ENCODE assay signal across 8 cellular contexts in the genomic region with DNA sequence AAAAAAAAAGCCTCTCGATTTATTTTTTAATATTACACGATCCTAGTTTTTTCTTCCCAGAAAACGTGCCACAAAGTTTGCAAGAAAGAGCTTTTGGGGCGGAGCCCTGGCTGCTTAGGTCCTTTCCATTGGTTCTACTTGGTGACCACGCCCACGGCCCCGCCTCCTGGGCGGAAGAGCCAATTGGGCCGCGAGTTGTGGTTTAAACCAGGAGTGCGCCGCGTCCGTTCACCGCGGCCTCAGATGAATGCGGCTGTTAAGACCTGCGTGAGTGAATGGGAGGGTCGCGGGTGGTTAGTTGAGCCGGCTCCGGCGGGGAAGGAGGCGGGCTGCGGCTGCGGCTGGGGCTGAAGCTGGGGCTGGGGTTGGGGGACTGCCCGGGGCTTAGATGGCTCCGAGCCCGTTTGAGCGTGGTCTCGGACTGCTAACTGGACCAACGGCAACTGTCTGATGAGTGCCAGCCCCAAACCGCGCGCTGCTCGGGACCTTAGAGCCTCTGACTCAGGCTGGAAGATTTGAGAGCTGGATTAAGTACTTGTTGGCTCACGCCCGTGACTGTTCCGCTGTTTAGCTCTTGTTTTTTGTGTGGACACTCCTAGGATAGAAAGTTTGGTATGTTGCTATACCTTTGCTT. TPM values are rescaled to one million over a fixed set of nuclear protein-coding genes. Genes with fewer than 3 reads are reported as not detected.
DNase-seq lines count a peak whose midpoint lies in the region; ATAC-seq and TF ChIP-seq lines count a peak whose summit lies in the region.

PTTG1 (plus strand) TSS at position 231 of the 634 bp plus-strand sequence. CDS start 458 bp downstream, outside the sequence.

- no peaks in the 10 kb centered on the region for H3K9me3 Mint-ChIP-seq in osteocyte (ENCODE audit: unreplicated experiment)

- peaks cover 21% of the 10 kb centered on the region for H3K4me1 ChIP-seq in thymus (ENCODE audit: control insufficient read depth, insufficient read depth, low read length)

- peak within 1 kb of the TSS; percentile 92 for H3K4me3 Mint-ChIP-seq in osteocyte (ENCODE audit: unreplicated experiment)

- no peaks in the 10 kb centered on the region for H3K27me3 Mint-ChIP-seq in osteocyte (ENCODE audit: unreplicated experiment)

- WGBS in thymus, result 1% methylated on average over 39 of the region's 39 CpGs

- TF ChIP-seq CTCF in osteocyte (IDR thresholded peaks at IDR 0.05), result no peak

- peak within 1 kb of the TSS; percentile 91 for H3K27ac Mint-ChIP-seq in osteocyte (ENCODE audit: unreplicated experiment)

- H3K4me1 Mint-ChIP-seq in osteocyte (ENCODE audit: unreplicated experiment), result peaks cover 66% of the 10 kb centered on the region

- ATAC-seq in HG02588 (IDR thresholded peaks at IDR 0.05; ENCODE audit: unreplicated experiment) (peak; percentile 71), SK-N-SH treated with all-trans-retinoic acid at 6 μM for 48 hours (peak; percentile 92)

- H3K36me3 Mint-ChIP-seq in osteocyte (ENCODE audit: unreplicated experiment), result no peaks in the 10 kb centered on the region

- H3K36me3 ChIP-seq in thymus (ENCODE audit: control insufficient read depth, insufficient read depth), result no peaks in the 10 kb centered on the region

- no peaks in the 10 kb centered on the region for H3K27me3 ChIP-seq in thymus (ENCODE audit: control insufficient read depth, insufficient read depth)

- peak within 1 kb of the TSS; percentile 44 for H3K27ac ChIP-seq in thymus (ENCODE audit: low read depth)

- DNase-seq in NCI-H1048 (lab: John Stamatoyannopoulos, UW), result peak; percentile 84
- DNase-seq in activated naive CD4-positive, alpha-beta T cell treated with anti-CD3 and anti-CD28 coated beads, Interleukin-2, amount 50 U/mL, for 16 hours, result peak; percentile 92
- DNase-seq in glomerular visceral epithelial cell (ENCODE audit: extremely low spot score), result peak; percentile 97
- peak; percentile 97 for DNase-seq in osteocyte (ENCODE audit: extremely low spot score, unreplicated experiment)

- H3K4me3 ChIP-seq in GM08714 (ENCODE audit: low read length) (peak within 1 kb of the TSS; percentile 91), thymus (ENCODE audit: low read length) (peak within 1 kb of the TSS; percentile 49)

- H3K9me3 ChIP-seq in thymus (ENCODE audit: control insufficient read depth), result no peaks in the 10 kb centered on the region

TF ChIP-seq in SK-N-SH treated with all-trans-retinoic acid at 6 μM for 48 hours, 23 proteins besides CTCF, POLR2A, EP300 and RAD21:
- TF ChIP-seq ZNF70 (CRISPR knock-in tag; IDR thresholded peaks at IDR 0.05), result no peak
- TF ChIP-seq ISL1 (CRISPR knock-in tag; IDR thresholded peaks at IDR 0.05), result no peak
- TF ChIP-seq, protein P1, sequence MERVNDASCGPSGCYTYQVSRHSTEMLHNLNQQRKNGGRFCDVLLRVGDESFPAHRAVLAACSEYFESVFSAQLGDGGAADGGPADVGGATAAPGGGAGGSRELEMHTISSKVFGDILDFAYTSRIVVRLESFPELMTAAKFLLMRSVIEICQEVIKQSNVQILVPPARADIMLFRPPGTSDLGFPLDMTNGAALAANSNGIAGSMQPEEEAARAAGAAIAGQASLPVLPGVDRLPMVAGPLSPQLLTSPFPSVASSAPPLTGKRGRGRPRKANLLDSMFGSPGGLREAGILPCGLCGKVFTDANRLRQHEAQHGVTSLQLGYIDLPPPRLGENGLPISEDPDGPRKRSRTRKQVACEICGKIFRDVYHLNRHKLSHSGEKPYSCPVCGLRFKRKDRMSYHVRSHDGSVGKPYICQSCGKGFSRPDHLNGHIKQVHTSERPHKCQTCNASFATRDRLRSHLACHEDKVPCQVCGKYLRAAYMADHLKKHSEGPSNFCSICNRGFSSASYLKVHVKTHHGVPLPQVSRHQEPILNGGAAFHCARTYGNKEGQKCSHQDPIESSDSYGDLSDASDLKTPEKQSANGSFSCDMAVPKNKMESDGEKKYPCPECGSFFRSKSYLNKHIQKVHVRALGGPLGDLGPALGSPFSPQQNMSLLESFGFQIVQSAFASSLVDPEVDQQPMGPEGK (CRISPR knock-in tag; IDR thresholded peaks at IDR 0.05; ENCODE audit: borderline replicate concordance), result no peak
- TF ChIP-seq ZNF565 (CRISPR knock-in tag; conservative IDR thresholded peaks at IDR 0.05; ENCODE audit: low read depth), result no peak
- TF ChIP-seq TOX (CRISPR knock-in tag; IDR thresholded peaks at IDR 0.05; ENCODE audit: borderline replicate concordance), result no peak
- no peak for TF ChIP-seq TCF4 (CRISPR knock-in tag; IDR thresholded peaks at IDR 0.05; ENCODE audit: borderline replicate concordance)
- no peak for TF ChIP-seq ZNF8 (CRISPR knock-in tag; IDR thresholded peaks at IDR 0.05)
- no peak for TF ChIP-seq OSR1 (CRISPR knock-in tag; IDR thresholded peaks at IDR 0.05)
- TF ChIP-seq PPARA (CRISPR knock-in tag; IDR thresholded peaks at IDR 0.05; ENCODE audit: borderline replicate concordance), result no peak
- TF ChIP-seq CREB5 (CRISPR knock-in tag; IDR thresholded peaks at IDR 0.05; ENCODE audit: low read depth), result no peak
- no peak for TF ChIP-seq SNAI2 (CRISPR knock-in tag; IDR thresholded peaks at IDR 0.05)
- TF ChIP-seq, protein P2, sequence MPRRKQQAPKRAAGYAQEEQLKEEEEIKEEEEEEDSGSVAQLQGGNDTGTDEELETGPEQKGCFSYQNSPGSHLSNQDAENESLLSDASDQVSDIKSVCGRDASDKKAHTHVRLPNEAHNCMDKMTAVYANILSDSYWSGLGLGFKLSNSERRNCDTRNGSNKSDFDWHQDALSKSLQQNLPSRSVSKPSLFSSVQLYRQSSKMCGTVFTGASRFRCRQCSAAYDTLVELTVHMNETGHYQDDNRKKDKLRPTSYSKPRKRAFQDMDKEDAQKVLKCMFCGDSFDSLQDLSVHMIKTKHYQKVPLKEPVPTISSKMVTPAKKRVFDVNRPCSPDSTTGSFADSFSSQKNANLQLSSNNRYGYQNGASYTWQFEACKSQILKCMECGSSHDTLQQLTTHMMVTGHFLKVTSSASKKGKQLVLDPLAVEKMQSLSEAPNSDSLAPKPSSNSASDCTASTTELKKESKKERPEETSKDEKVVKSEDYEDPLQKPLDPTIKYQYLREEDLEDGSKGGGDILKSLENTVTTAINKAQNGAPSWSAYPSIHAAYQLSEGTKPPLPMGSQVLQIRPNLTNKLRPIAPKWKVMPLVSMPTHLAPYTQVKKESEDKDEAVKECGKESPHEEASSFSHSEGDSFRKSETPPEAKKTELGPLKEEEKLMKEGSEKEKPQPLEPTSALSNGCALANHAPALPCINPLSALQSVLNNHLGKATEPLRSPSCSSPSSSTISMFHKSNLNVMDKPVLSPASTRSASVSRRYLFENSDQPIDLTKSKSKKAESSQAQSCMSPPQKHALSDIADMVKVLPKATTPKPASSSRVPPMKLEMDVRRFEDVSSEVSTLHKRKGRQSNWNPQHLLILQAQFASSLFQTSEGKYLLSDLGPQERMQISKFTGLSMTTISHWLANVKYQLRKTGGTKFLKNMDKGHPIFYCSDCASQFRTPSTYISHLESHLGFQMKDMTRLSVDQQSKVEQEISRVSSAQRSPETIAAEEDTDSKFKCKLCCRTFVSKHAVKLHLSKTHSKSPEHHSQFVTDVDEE (CRISPR knock-in tag; IDR thresholded peaks at IDR 0.05), result no peak

RNA-seq across cellular contexts. Expression of gene PTTG1, which starts in this region (rescaled TPM):
- 20.7 and 21.3 TPM in 2 replicates for total RNA-seq in osteocyte
- polyA plus RNA-seq in thymus, result 72.9 TPM

Comparison
In these comparisons a context has a peak if more than half of its experiments do, and no peak if none do; other contexts are left out.
1. Peak in every context shown above with its lines: DNase-seq, ATAC-seq, H3K4me3 ChIP-seq and H3K27ac ChIP-seq.